ENCODE assay signal across 8 cellular contexts in genomic region chr2:7825591-7826312, GRCh38.
DNase-seq lines count a peak whose midpoint lies in the region; ATAC-seq, FAIRE-seq and TF ChIP-seq lines count a peak whose summit lies in the region.

No MANE protein-coding gene starts in this region.

- H2AFZ ChIP-seq in keratinocyte (ENCODE audit: control insufficient read depth, low read length), result peak overlapping the region; percentile 18

- H3K4me3 ChIP-seq in keratinocyte (ENCODE audit: control insufficient read depth in 2 of 3, extremely low read depth in 1 of 3, insufficient read depth in 2 of 3, low read depth in 1 of 3, low read length in 3 of 3), result no peak overlapping the region

- ATAC-seq in GM21576 (IDR thresholded peaks at IDR 0.05; ENCODE audit: unreplicated experiment) (peak; percentile 90), GM21423 (IDR thresholded peaks at IDR 0.05; ENCODE audit: unreplicated experiment) (no peak), HG03457 (IDR thresholded peaks at IDR 0.05; ENCODE audit: unreplicated experiment) (no peak)

- no peaks in the 10 kb centered on the region for H4K20me1 ChIP-seq in keratinocyte (ENCODE audit: control insufficient read depth, extremely low read depth, insufficient read depth, low read length)

- no peaks in the 10 kb centered on the region for H3K27me3 ChIP-seq in keratinocyte (ENCODE audit: control insufficient read depth, extremely low read depth, insufficient read depth, low read length)

- peak overlapping the region; percentile 52 for H3K4me2 ChIP-seq in keratinocyte (ENCODE audit: control insufficient read depth, extremely low read depth, insufficient read depth, low read depth, low read length)

- H3K36me3 ChIP-seq in keratinocyte (ENCODE audit: control insufficient read depth in 2 of 2, extremely low read depth in 1 of 2, insufficient read depth in 2 of 2, low read length in 2 of 2), result no peaks in the 10 kb centered on the region

- no peaks in the 10 kb centered on the region for H3K9me3 ChIP-seq in keratinocyte (ENCODE audit: control insufficient read depth, low read depth, low read length)

- DNase-seq in Caki2 (ENCODE audit: low read depth) (peak; percentile 74), RCC 7860 (ENCODE audit: low spot score) (peak; percentile 87), keratinocyte (ENCODE audit: low read depth, low spot score) (no peak), NCI-H526 treated with DMSO at 0.1 percent for 48 hours (lab: John Stamatoyannopoulos, UW) (no peak), iPS-NIHi11 (ENCODE audit: low spot score) (no peak)

- H3K27ac ChIP-seq in keratinocyte (ENCODE audit: control insufficient read depth, insufficient read depth, low read length), result peak overlapping the region; percentile 51

- no peak for TF ChIP-seq CTCF in keratinocyte (optimal IDR thresholded peaks at IDR 0.05 in 1 of 3, IDR thresholded peaks at IDR 0.05 in 1 of 3, conservative IDR thresholded peaks at IDR 0.05 in 1 of 3; ENCODE audit: extremely low read depth in 1 of 3, insufficient read depth in 2 of 3, low read length in 3 of 3)

- dilution Hi-C loops in keratinocyte (cut with MboI; ENCODE audit: extremely low pct_ligation_motif_present, low sequenced_read_pairs), result no loop called here

- no peaks in the 10 kb centered on the region for H3K79me2 ChIP-seq in keratinocyte (ENCODE audit: control insufficient read depth, insufficient read depth, low read length)

- H3K9me1 ChIP-seq in keratinocyte (ENCODE audit: control insufficient read depth, extremely low read depth, insufficient read depth, low read length), result no peaks in the 10 kb centered on the region

- in situ Hi-C loops in Caki2 (cut with HindIII; ENCODE audit: low pct_unique_long_range_greater_than_20kb, low sequenced_read_pairs), result no loop called here

- peaks cover 15% of the 10 kb centered on the region for H3K4me1 ChIP-seq in keratinocyte (ENCODE audit: control insufficient read depth, extremely low read depth, insufficient read depth, low read length)

- H3K9ac ChIP-seq in keratinocyte (ENCODE audit: control insufficient read depth, extremely low read depth, insufficient read depth, low read length), result peak overlapping the region; percentile 22

- peak; percentile 22 for FAIRE-seq in RCC 7860 (lab: Jason Lieb, UNC)
- peak; percentile 87 for FAIRE-seq in keratinocyte (lab: Jason Lieb, UNC)

Comparison
In these comparisons a context has a peak if more than half of its experiments do, and no peak if none do; other contexts are left out.
1. DNase-seq: peak in Caki2 (single experiment) and RCC 7860 (single experiment); none in keratinocyte (single experiment), NCI-H526 treated with DMSO at 0.1 percent for 48 hours (single experiment) and iPS-NIHi11 (single experiment).